ENCODE assay signal across 9 cellular contexts in genomic region chr1:164602480-164603093, GRCh38. TPM values are rescaled to one million over a fixed set of nuclear protein-coding genes. Genes with fewer than 3 reads are reported as not detected.
DNase-seq lines count a peak whose midpoint lies in the region; ATAC-seq and TF ChIP-seq lines count a peak whose summit lies in the region.
"Had no signal": no experiment of that assay in that cellular context is flagged by ENCODE, and none has a peak within 500 bp of the region (broad histone marks: within the 10 kb centered on the region; RNA-seq: fewer than 3 reads in every experiment).

No MANE protein-coding gene starts in this region.

- ATAC-seq in naive thymus-derived CD8-positive, alpha-beta T cell = no peak
- no peak for ATAC-seq in GM18868 (IDR thresholded peaks at IDR 0.05; ENCODE audit: unreplicated experiment)

- peak overlapping the region; percentile 32 for H3K4me2 ChIP-seq in mesendoderm (ENCODE audit: low read length)

- peak overlapping the region; percentile 7 for H3K4ac ChIP-seq in mesendoderm (ENCODE audit: low read depth, low read length)

- peak overlapping the region; percentile 74 for H3K56ac ChIP-seq in mesendoderm (ENCODE audit: low read length)

- no peaks in the 10 kb centered on the region for H3K27me3 ChIP-seq in ACC112 (ENCODE audit: insufficient read depth, low read length)
- no peaks in the 10 kb centered on the region for H3K27me3 ChIP-seq in mesendoderm (ENCODE audit: insufficient read depth, low read length, poor library complexity)

- peak overlapping the region; percentile 93 for H2BK5ac ChIP-seq in mesendoderm (ENCODE audit: low read length)

- peaks cover 0 to 3% (median 0%) of the 10 kb centered on the region in 9 donors for H3K9me3 Mint-ChIP-seq in naive thymus-derived CD8-positive, alpha-beta T cell
- H3K9me3 Mint-ChIP-seq: T-helper 1 cell treated with Interleukin-12 subunit alpha and Interleukin-12 subunit beta and Interleukin-4 antibody, amounts not matched to agents 30 μg/mL and 1 μg/mL, for 36 hours had no signal

- peak overlapping the region; percentile 81 for H3K18ac ChIP-seq in mesendoderm (ENCODE audit: low read length)

- no peaks in the 10 kb centered on the region for H3K4me1 Mint-ChIP-seq in naive thymus-derived CD8-positive, alpha-beta T cell

- H3K27me3 Mint-ChIP-seq in naive thymus-derived CD8-positive, alpha-beta T cell = peaks cover 0 to 4% (median 2%) of the 10 kb centered on the region in 5 donors

- peaks cover 2% of the 10 kb centered on the region for H3K79me1 ChIP-seq in mesendoderm (ENCODE audit: low read length)

- H3K4me3 Mint-ChIP-seq in naive thymus-derived CD8-positive, alpha-beta T cell = no peak overlapping the region
- H3K4me3 Mint-ChIP-seq: T-helper 1 cell treated with Interleukin-12 subunit alpha and Interleukin-12 subunit beta and Interleukin-4 antibody, amounts not matched to agents 30 μg/mL and 1 μg/mL, for 36 hours had no signal

- H2BK120ac ChIP-seq in mesendoderm (ENCODE audit: low read depth, low read length) = peak overlapping the region; percentile 35

- H4K8ac ChIP-seq in mesendoderm (ENCODE audit: low read depth, low read length) = no peak overlapping the region

- no peaks in the 10 kb centered on the region for H3K36me3 Mint-ChIP-seq in naive thymus-derived CD8-positive, alpha-beta T cell

- DNase-seq in M059J (ENCODE audit: low read depth) (peak; percentile 91), choroid plexus epithelial cell (ENCODE audit: low read depth) (peak; percentile 71), mesendoderm (peak; percentile 92), SIG-M5 treated with dmso at 0.1 percent for 504 hours (lab: John Stamatoyannopoulos, UW; ENCODE audit: unreplicated experiment) (no peak)
- no peak for DNase-seq in activated T-cell treated with anti-CD3 and anti-CD28 coated beads, Interleukin-2, amount 50 U/mL, for 48 hours
- DNase-seq in naive thymus-derived CD8-positive, alpha-beta T cell = no peak

- peaks cover 28% of the 10 kb centered on the region for H3K4me1 ChIP-seq in ACC112 (ENCODE audit: control insufficient read depth, insufficient read depth, low read length, unreplicated experiment)
- peaks cover 14% of the 10 kb centered on the region for H3K4me1 ChIP-seq in mesendoderm (ENCODE audit: control insufficient read depth, low read depth, low read length)

- H2AK5ac ChIP-seq in mesendoderm (ENCODE audit: low read length) = no peak overlapping the region

- H2BK15ac ChIP-seq in mesendoderm (replicated peaks; ENCODE audit: low read depth) = peak overlapping the region; percentile 14

- H3K27ac Mint-ChIP-seq in naive thymus-derived CD8-positive, alpha-beta T cell = no peak overlapping the region
- H3K27ac Mint-ChIP-seq: T-helper 1 cell treated with Interleukin-12 subunit alpha and Interleukin-12 subunit beta and Interleukin-4 antibody, amounts not matched to agents 30 μg/mL and 1 μg/mL, for 36 hours had no signal

- peak overlapping the region; percentile 58 for H3K9ac ChIP-seq in mesendoderm (ENCODE audit: low read length)

- WGBS in mesendoderm (ENCODE audit: extremely low coverage, insufficient coverage, low lambda C conversion rate) = no CpG with 5 or more reads among the region's 10 CpGs

- no peak overlapping the region for H3K23ac ChIP-seq in mesendoderm (ENCODE audit: low read length)

- POLR2A ChIA-PET in naive thymus-derived CD8-positive, alpha-beta T cell (lab: Charles Lee) = no interaction called here

- H3K36me3 ChIP-seq in ACC112 (ENCODE audit: insufficient read depth, low read length) (no peaks in the 10 kb centered on the region), mesendoderm (ENCODE audit: control insufficient read depth, insufficient read depth, low read length) (no peaks in the 10 kb centered on the region)

- H2AFZ ChIP-seq in ACC112 (ENCODE audit: low read length, unreplicated experiment) = peak overlapping the region; percentile 90

- peak overlapping the region; percentile 58 for H3K4me3 ChIP-seq in ACC112 (ENCODE audit: low read depth, low read length)
- no peak overlapping the region for H3K4me3 ChIP-seq in choroid plexus epithelial cell (ENCODE audit: low read depth, low read length)
- H3K4me3 ChIP-seq in mesendoderm (ENCODE audit: low read length) = no peak overlapping the region

- peak; percentile 28 for TF ChIP-seq CTCF in choroid plexus epithelial cell (conservative IDR thresholded peaks at IDR 0.05; ENCODE audit: low read depth, low read length)

- H3K79me2 ChIP-seq in ACC112 (ENCODE audit: control insufficient read depth, insufficient read depth, low read length, unreplicated experiment) = no peaks in the 10 kb centered on the region
- H3K79me2 ChIP-seq in mesendoderm (ENCODE audit: control insufficient read depth, insufficient read depth, low read length) = peaks cover 8% of the 10 kb centered on the region

- H3K27ac ChIP-seq in ACC112 (ENCODE audit: low read depth, low read length) (no peak overlapping the region), mesendoderm (ENCODE audit: low read depth, low read length) (peak overlapping the region; percentile 81)

- no peak overlapping the region for H4K5ac ChIP-seq in mesendoderm (ENCODE audit: low read length)

RNA-seq across cellular contexts. Expression of gene PBX1, which starts 43.6 kb away (rescaled TPM):
- 20.1 and 20.2 TPM in 2 replicates for total RNA-seq in M059J (2014; rRNA removed; shearing (Covaris generic))
- polyA plus RNA-seq in mesendoderm (2013, experiment 1 of 2) = 43.0 TPM
- 42.7 TPM for polyA plus RNA-seq in mesendoderm (2013, experiment 2 of 2)
- 1 to 10 TPM; 1.4 to 1.8 TPM for total RNA-seq in naive thymus-derived CD8-positive, alpha-beta T cell
- under 1 TPM in 1 of 3 donors, not detected in 2; 0.08 TPM for polyA plus RNA-seq in naive thymus-derived CD8-positive, alpha-beta T cell

Comparison
In these comparisons a context has a peak if more than half of its experiments do, and no peak if none do; other contexts are left out.
1. DNase-seq: peak in M059J (single experiment), choroid plexus epithelial cell (single experiment) and mesendoderm (single experiment); none in activated T-cell treated with anti-CD3 and anti-CD28 coated beads, Interleukin-2, amount 50 U/mL, for 48 hours (0 of 2), naive thymus-derived CD8-positive, alpha-beta T cell (0 of 10) and SIG-M5 treated with dmso at 0.1 percent for 504 hours (single experiment).